Comparison of ENCODE assay signal across 10 cellular contexts in the genomic region with DNA sequence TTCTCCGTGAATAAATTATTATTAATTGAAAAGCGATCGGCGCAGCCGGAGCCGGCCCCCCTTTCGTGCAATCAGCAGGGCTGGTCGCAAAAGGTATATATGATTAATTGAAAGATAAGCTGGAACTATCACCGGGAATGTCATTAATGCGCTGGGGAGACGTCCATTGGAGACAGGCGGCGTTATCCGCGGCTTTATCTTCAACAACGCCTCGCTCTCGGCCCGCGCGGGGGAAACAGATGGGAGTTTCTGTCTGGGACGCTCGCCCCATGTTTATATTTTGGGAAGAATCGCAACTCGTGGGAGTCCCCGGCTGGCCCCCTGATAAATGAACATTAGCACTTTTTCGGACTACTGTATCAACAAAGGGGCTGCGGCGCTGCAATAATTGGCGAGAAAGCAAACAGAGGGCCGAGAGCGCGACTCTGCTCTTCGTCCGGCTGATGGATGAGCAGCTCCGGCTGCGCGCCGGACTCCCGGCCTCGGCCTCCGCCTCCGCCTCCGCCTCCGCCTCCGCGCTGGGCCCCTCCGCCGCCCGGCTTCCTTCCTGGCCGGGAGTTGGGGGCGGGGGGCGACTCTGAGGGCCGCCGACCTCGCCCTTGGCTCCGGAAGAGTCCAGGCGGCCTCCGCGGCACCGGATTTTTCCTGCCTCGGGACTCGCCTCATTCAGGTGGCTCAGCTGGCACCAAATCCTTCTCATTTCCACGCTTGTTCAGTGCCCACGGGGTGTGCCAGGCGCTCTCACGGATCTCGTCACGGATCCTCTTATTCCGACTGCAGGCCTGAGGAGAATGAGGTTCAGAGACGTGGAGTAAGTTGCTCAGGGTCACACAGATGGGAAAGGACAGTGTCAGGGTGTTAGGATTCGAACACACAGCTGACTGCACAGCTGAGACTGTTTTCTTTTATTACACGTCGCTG. TPM values are rescaled to one million over a fixed set of nuclear protein-coding genes. Genes with fewer than 3 reads are reported as not detected.
DNase-seq lines count a peak whose midpoint lies in the region; ATAC-seq, FAIRE-seq and TF ChIP-seq lines count a peak whose summit lies in the region.
"Had no signal": no experiment of that assay in that cellular context is flagged by ENCODE, and none has a peak within 500 bp of the region (broad histone marks: within the 10 kb centered on the region; RNA-seq: fewer than 3 reads in every experiment).

No MANE protein-coding gene starts in this region.

- peaks cover 99% of the 10 kb centered on the region for H3K27me3 ChIP-seq in astrocyte (ENCODE audit: insufficient read depth, low read length)

- WGBS in mesodermal cell (ENCODE audit: insufficient coverage in 2 of 2), 2 experiments = 0 to 1% methylated on average over 60 to 67 of the region's 74 CpGs

- no peak for ATAC-seq in HG03159 (IDR thresholded peaks at IDR 0.05; ENCODE audit: unreplicated experiment)
- no peak for ATAC-seq in HG02588 (IDR thresholded peaks at IDR 0.05; ENCODE audit: unreplicated experiment)

- H3K36me3 ChIP-seq in astrocyte (ENCODE audit: insufficient read depth, low read length) (no peaks in the 10 kb centered on the region), mesodermal cell (ENCODE audit: control insufficient read depth, insufficient read depth, low read length) (peaks cover 4% of the 10 kb centered on the region)

- H2AFZ ChIP-seq in astrocyte (ENCODE audit: low read depth, low read length) = no peak overlapping the region

- no peak overlapping the region for H3K27ac ChIP-seq in astrocyte (ENCODE audit: low read depth, low read length)
- H3K27ac ChIP-seq in mesodermal cell (ENCODE audit: low read depth, low read length, severe bottlenecking) = peak overlapping the region; percentile 65
- H3K27ac ChIP-seq: skin epidermis had no signal

- H3K9me3 Mint-ChIP-seq in astrocyte (ENCODE audit: unreplicated experiment) = peaks cover 20% of the 10 kb centered on the region

- H3K4me1 Mint-ChIP-seq in astrocyte (ENCODE audit: low read depth, unreplicated experiment) = peaks cover 6% of the 10 kb centered on the region

- no peak overlapping the region for H3K27ac Mint-ChIP-seq in astrocyte (ENCODE audit: unreplicated experiment)

- H3K79me2 ChIP-seq in astrocyte (ENCODE audit: insufficient read depth, low read length) = no peaks in the 10 kb centered on the region

- no peak for TF ChIP-seq CTCF in AG10803 (conservative IDR thresholded peaks at IDR 0.05; ENCODE audit: low read length)
- TF ChIP-seq CTCF in GM20000 (IDR thresholded peaks at IDR 0.05; ENCODE audit: extremely low read depth, missing control alignments) = no peak
- no peak for TF ChIP-seq CTCF in astrocyte (IDR thresholded peaks at IDR 0.05; ENCODE audit: insufficient read depth, low read depth, low read length)

- peaks cover 1% of the 10 kb centered on the region for H3K36me3 Mint-ChIP-seq in astrocyte (ENCODE audit: low read depth, unreplicated experiment)

- no peaks in the 10 kb centered on the region for H3K4me1 ChIP-seq in astrocyte (ENCODE audit: insufficient read depth, low read length)
- peaks cover 25% of the 10 kb centered on the region for H3K4me1 ChIP-seq in mesodermal cell (ENCODE audit: control insufficient read depth, insufficient read depth, low read length, poor library complexity, severe bottlenecking)

- H3K9me3 ChIP-seq in astrocyte (ENCODE audit: insufficient read depth, low read depth, low read length) (no peaks in the 10 kb centered on the region), mesodermal cell (ENCODE audit: control insufficient read depth, low read length) (no peaks in the 10 kb centered on the region)

- no peak for FAIRE-seq in astrocyte (lab: Jason Lieb, UNC)

- no peak overlapping the region for H3K9ac ChIP-seq in astrocyte (ENCODE audit: low read length)

- H3K4me3 Mint-ChIP-seq in astrocyte (ENCODE audit: unreplicated experiment) = no peak overlapping the region

- H3K27me3 Mint-ChIP-seq in astrocyte (ENCODE audit: low read depth, unreplicated experiment) = peaks cover 90% of the 10 kb centered on the region

- peak overlapping the region; percentile 55 for H3K4me2 ChIP-seq in astrocyte (ENCODE audit: low read length)

- no peak for DNase-seq in AG10803 (ENCODE audit: low read depth)
- peak; percentile 52 for DNase-seq in GM20000 (ENCODE audit: low spot score)
- no peak for DNase-seq in astrocyte (ENCODE audit: low read depth)
- no peak for DNase-seq in SK-N-DZ (ENCODE audit: low spot score)
- DNase-seq in putamen (ENCODE audit: low spot score) = no peak
- DNase-seq: NCI-H2029 had no signal

- H3K4me3 ChIP-seq in AG10803 (ENCODE audit: low read length) (peak overlapping the region; percentile 12; the same call in 1 of the 2 replicates), astrocyte (ENCODE audit: insufficient read depth, low read depth, low read length) (no peak overlapping the region), mesodermal cell (ENCODE audit: extremely low read depth, insufficient read depth, low read length, poor library complexity, severe bottlenecking) (peak overlapping the region; percentile 34)
- H3K4me3 ChIP-seq: skin epidermis had no signal

- H4K20me1 ChIP-seq in astrocyte (ENCODE audit: insufficient read depth, low read length) = peaks cover 27% of the 10 kb centered on the region

RNA-seq across cellular contexts. Expression of gene NKX2-5, which starts 3.6 kb away (rescaled TPM):
- 0.26 and 0.59 TPM in 2 replicates for total RNA-seq in astrocyte
- 66.8 TPM for polyA plus RNA-seq in mesodermal cell (2013, experiment 1 of 2)
- 61.6 TPM for polyA plus RNA-seq in mesodermal cell (2013, experiment 2 of 2)
- polyA plus RNA-seq in SK-N-DZ (2014; cell fraction: cytosol; rRNA removed) = 0.15 and 0.75 TPM in 2 replicates
- polyA plus RNA-seq in SK-N-DZ (2014; cell fraction: nucleus; rRNA removed) = not detected in 2 replicates
